Comparison of ENCODE assay signal across 20 cellular contexts in the genomic region with DNA sequence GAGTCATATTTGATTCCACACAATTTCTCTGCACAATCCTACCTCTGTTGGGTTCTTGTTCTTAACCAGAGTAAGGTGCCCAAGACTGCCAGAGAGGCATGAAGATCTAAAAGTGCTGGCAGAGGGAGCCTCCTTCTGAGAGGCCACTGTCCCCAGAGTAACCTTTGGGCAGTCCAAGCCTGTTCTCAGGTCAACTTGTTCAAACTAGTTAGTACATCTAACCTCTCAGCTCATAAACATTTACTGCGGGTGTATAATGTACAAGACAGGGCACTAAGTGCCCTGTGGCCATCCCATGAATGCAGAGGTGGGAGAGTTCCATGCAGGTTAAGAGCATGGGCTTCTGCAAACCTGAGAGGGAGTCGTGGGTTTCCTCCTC. TPM values are rescaled to one million over a fixed set of nuclear protein-coding genes. Genes with fewer than 3 reads are reported as not detected.
DNase-seq lines count a peak whose midpoint lies in the region; FAIRE-seq and TF ChIP-seq lines count a peak whose summit lies in the region.
"Had no signal": no experiment of that assay in that cellular context is flagged by ENCODE, and none has a peak within 500 bp of the region (broad histone marks: within the 10 kb centered on the region; RNA-seq: fewer than 3 reads in every experiment).

No MANE protein-coding gene starts in this region.

- intact Hi-C loops in PC-9 (cut with micrococcal nuclease; ENCODE audit: unreplicated experiment) (loop anchor here (1.0 to 10.0 kb wide), 6 partner anchors 49 to 717 kb away; a partner anchor contains a TSS), kidney (cut with DNase I) (no loop called here), sigmoid colon (cut with DNase I) (no loop called here)

- H3K79me2 ChIP-seq in PC-9 (ENCODE audit: low read depth), result peaks cover 58% of the 10 kb centered on the region

- peaks cover 71% of the 10 kb centered on the region for H3K4me1 ChIP-seq in PC-9 (replicated peaks; ENCODE audit: insufficient read depth)
- H3K4me1 ChIP-seq in kidney (ENCODE audit: control insufficient read depth in 1 of 2, insufficient read depth in 1 of 2, low read depth in 1 of 2, low read length in 2 of 2), result peaks cover 46 to 50% of the 10 kb centered on the region in 2 donors
- H3K4me1 ChIP-seq in sigmoid colon, result peaks cover 0 to 23% (median 22%) of the 10 kb centered on the region in 4 donors
- H3K4me1 ChIP-seq: uterus had no signal

- no peaks in the 10 kb centered on the region for H4K20me1 ChIP-seq in PC-9 (ENCODE audit: insufficient read depth)

- H3K27ac ChIP-seq in PC-9 (peak overlapping the region; percentile 8), kidney (ENCODE audit: low read depth in 2 of 2, low read length in 2 of 2) (peak overlapping the region; percentile 66 to 74), sigmoid colon (no peak overlapping the region)
- H3K27ac ChIP-seq: prostate gland, testis, uterus had no signal

- no peak overlapping the region for H2AFZ ChIP-seq in PC-9

- peak overlapping the region; percentile 57 for H3K4me2 ChIP-seq in PC-9

- POLR2A ChIA-PET in PC-9 (lab: Charles Lee; ENCODE audit: unreplicated experiment), result no interaction called here

- CTCF ChIA-PET in PC-9 (lab: Charles Lee), result interaction anchor here (0.6 to 1.8 kb wide), 5 partner anchors 47 to 266 kb away, joined by 3 to 8 read pairs (median 4); no protein-coding TSS in a partner anchor

- H3F3A ChIP-seq in PC-9 (ENCODE audit: insufficient read depth, low read depth), result peaks cover 47% of the 10 kb centered on the region

- no peaks in the 10 kb centered on the region for H3K9me3 ChIP-seq in PC-9 (ENCODE audit: insufficient read depth, low read depth)
- H3K9me3 ChIP-seq in kidney (ENCODE audit: control insufficient read depth in 1 of 2, low read length in 2 of 2), result no peaks in the 10 kb centered on the region
- H3K9me3 ChIP-seq in sigmoid colon, result no peaks in the 10 kb centered on the region
- H3K9me3 ChIP-seq: body of pancreas, prostate gland, testis, uterus had no signal

- TF ChIP-seq POLR2A in sigmoid colon (IDR thresholded peaks at IDR 0.05), result no peak

- no TSS peak for BruUV-seq in PC-9 (replicated peaks; lab: Mats Ljungman, UMichigan)

- no peak for FAIRE-seq in kidney (lab: Jason Lieb, UNC)

- peaks cover 4% of the 10 kb centered on the region; the same call in 1 of the 2 replicates for H3K36me3 ChIP-seq in PC-9 (ENCODE audit: low read depth)
- H3K36me3 ChIP-seq in kidney (ENCODE audit: control insufficient read depth in 1 of 2, insufficient read depth in 2 of 2, low read length in 2 of 2), result no peaks in the 10 kb centered on the region
- no peaks in the 10 kb centered on the region for H3K36me3 ChIP-seq in sigmoid colon
- H3K36me3 ChIP-seq: prostate gland, uterus had no signal

- TF ChIP-seq CTCF in LNCaP clone FGC (IDR thresholded peaks at IDR 0.05; ENCODE audit: control insufficient read depth, extremely low read depth, insufficient read depth) (no peak), PC-9 (conservative IDR thresholded peaks at IDR 0.05) (no peak), kidney (IDR thresholded peaks at IDR 0.05; ENCODE audit: borderline replicate concordance, extremely low read depth, insufficient read depth) (no peak), sigmoid colon (IDR thresholded peaks at IDR 0.05) (no peak)

- DNase-seq in LNCaP clone FGC (ENCODE audit: low read depth) (peak; percentile 50), PC-9 (no peak), kidney (no peak), sigmoid colon (peak; percentile 2), anterior cingulate cortex (lab: John Stamatoyannopoulos, UW) (no peak), hypothalamus (lab: John Stamatoyannopoulos, UW) (no peak)
- no peak for DNase-seq in effector CD8-positive, alpha-beta T cell (lab: John Stamatoyannopoulos, UW)
- DNase-seq: activated CD8-positive, alpha-beta T cell treated with anti-CD3 and anti-CD28 coated beads for 36 hours; activated gamma-delta T cell; effector CD4-positive, alpha-beta T cell; NCI-H1694; NCI-H2171 treated with DMSO at 0.1 percent for 48 hours; NK-92 treated with Interleukin-12 subunit alpha and Interleukin-12 subunit beta, amount 100 ng/mL, for 24 hours; SIG-M5; stimulated activated naive CD4-positive, alpha-beta T cell treated with Interleukin-2 at 50 U/mL for 16 hours; testis; uterus had no signal

- no peaks in the 10 kb centered on the region for H3K9me2 ChIP-seq in PC-9 (ENCODE audit: insufficient read depth)

- H3K27me3 ChIP-seq in PC-9 (ENCODE audit: insufficient read depth, low read depth) (no peaks in the 10 kb centered on the region), sigmoid colon (no peaks in the 10 kb centered on the region)
- H3K27me3 ChIP-seq: body of pancreas, testis, uterus had no signal

- TF ChIP-seq EP300 in sigmoid colon (IDR thresholded peaks at IDR 0.05), result no peak

- no peak overlapping the region for H3K4me3 ChIP-seq in LNCaP clone FGC (ENCODE audit: low read depth, low read length)
- no peak overlapping the region for H3K4me3 ChIP-seq in PC-9
- H3K4me3 ChIP-seq in kidney (ENCODE audit: low read length in 2 of 2), result peak overlapping the region; percentile 3 to 11
- no peak overlapping the region for H3K4me3 ChIP-seq in sigmoid colon
- H3K4me3 ChIP-seq: body of pancreas, prostate gland, testis, uterus had no signal

- no peak overlapping the region for H3K9ac ChIP-seq in kidney (ENCODE audit: low read length in 2 of 2)

- WGBS in sigmoid colon, 2 donors, result 5 to 18% methylated on average over 2 of the region's 2 CpGs

RNA-seq across cellular contexts. Expression of a gene that starts 4.7 kb away (rescaled TPM):
- total RNA-seq in PC-9 (2021) (7.5 and 12.3 TPM in 2 replicates), kidney (14.8 TPM), sigmoid colon (1 to 10 TPM in 3 of 4 donors, under 1 TPM in 1; 0.71 to 2.5 (median 1.5) TPM)
- polyA plus RNA-seq in kidney (ENCODE audit: insufficient read depth, low read depth, low replicate concordance) (19.1 TPM), sigmoid colon (10 to 100 TPM; 36.0 to 69.1 (median 60.5) TPM)
- total RNA-seq: lung microvascular endothelial cell had no signal

Comparison
In these comparisons a context has a peak if more than half of its experiments do, and no peak if none do; other contexts are left out.
1. DNase-seq: peak in LNCaP clone FGC (single experiment) and sigmoid colon (single experiment); none in PC-9 (0 of 2), kidney (single experiment), effector CD8-positive, alpha-beta T cell (single experiment), anterior cingulate cortex (0 of 58) and hypothalamus (0 of 51).
2. H3K4me3 ChIP-seq: peak in kidney (2 of 2); none in LNCaP clone FGC (single experiment), PC-9 (single experiment) and sigmoid colon (0 of 4).
3. H3K27ac ChIP-seq: peak in PC-9 (single experiment) and kidney (2 of 2); none in sigmoid colon (0 of 4).